In genomic region chr10:51489009-51489408, GRCh38 we compare ENCODE assay signal across 9 cellular contexts.
"Had no signal": no experiment of that assay in that cellular context is flagged by ENCODE, and none has a peak within 500 bp of the region (broad histone marks: within the 10 kb centered on the region; RNA-seq: fewer than 3 reads in every experiment).

No MANE protein-coding gene starts in this region.

- DNase-seq: H7, HFFc6, IMR-90 had no signal

- H3K4me3 Mint-ChIP-seq: GM23338, HFFc6 had no signal

- H3K4me1 ChIP-seq: HAP-1 had no signal

- H3K9me3 Mint-ChIP-seq: GM23338, HFFc6 had no signal

- H3K36me3 ChIP-seq: HAP-1 had no signal

- H3K4me3 ChIP-seq: GM23338, HAP-1, K562 had no signal

- H3K9me3 ChIP-seq: HAP-1 had no signal

- H3K27ac Mint-ChIP-seq: GM23338, HFFc6 had no signal

- H2AFZ ChIP-seq: GM23338 had no signal

- H3K27ac ChIP-seq: HL-60 had no signal

- H3K4me2 ChIP-seq: GM23338 had no signal

- ATAC-seq: GM23338, HCT116, HepG2, K562 had no signal
